8 cellular contexts compared by ENCODE assay signal in genomic region chr14:35403085-35403396, GRCh38. TPM values are rescaled to one million over a fixed set of nuclear protein-coding genes. Genes with fewer than 3 reads are reported as not detected.
DNase-seq lines count a peak whose midpoint lies in the region; FAIRE-seq and TF ChIP-seq lines count a peak whose summit lies in the region.

No MANE protein-coding gene starts in this region.

- peak overlapping the region; percentile 99 for H3K4me3 Mint-ChIP-seq in activated T-cell treated with anti-CD3 and anti-CD28 coated beads, Interleukin-2, amount 50 U/mL, for 24 hours
- H3K4me3 Mint-ChIP-seq in progenitor cell of endocrine pancreas (ENCODE audit: low read depth), result peak overlapping the region; percentile 81

- H3K36me3 Mint-ChIP-seq in activated T-cell treated with anti-CD3 and anti-CD28 coated beads, Interleukin-2, amount 50 U/mL, for 24 hours (ENCODE audit: low read depth), result peaks cover 53% of the 10 kb centered on the region
- H3K36me3 Mint-ChIP-seq in progenitor cell of endocrine pancreas (ENCODE audit: insufficient read depth), result peaks cover 16% of the 10 kb centered on the region

- peak overlapping the region; percentile 76 for H3K9ac ChIP-seq in HUES6 (ENCODE audit: low read length)

- H3K4me1 Mint-ChIP-seq in activated T-cell treated with anti-CD3 and anti-CD28 coated beads, Interleukin-2, amount 50 U/mL, for 24 hours (ENCODE audit: low read depth), result peaks cover 68% of the 10 kb centered on the region
- peaks cover 27% of the 10 kb centered on the region for H3K4me1 Mint-ChIP-seq in progenitor cell of endocrine pancreas (ENCODE audit: low read depth)

- in situ Hi-C loops in KBM-7 (cut with MboI; ENCODE audit: low pct_unique_long_range_greater_than_20kb, low sequenced_read_pairs), result loop anchor here (25.0 kb wide), 2 partner anchors 166 to 741 kb away; no protein-coding TSS in a partner anchor

- H3K27ac ChIP-seq in HUES6 (ENCODE audit: low read depth, low read length), result peak overlapping the region; percentile 30; the same call in 1 of the 2 replicates

- peaks cover 38% of the 10 kb centered on the region for H3K36me3 ChIP-seq in HUES6 (ENCODE audit: control insufficient read depth, insufficient read depth, low read length)

- H3K27me3 Mint-ChIP-seq in activated T-cell treated with anti-CD3 and anti-CD28 coated beads, Interleukin-2, amount 50 U/mL, for 24 hours, result no peaks in the 10 kb centered on the region
- H3K27me3 Mint-ChIP-seq in progenitor cell of endocrine pancreas, result no peaks in the 10 kb centered on the region

- no peaks in the 10 kb centered on the region for H3K9me3 Mint-ChIP-seq in activated T-cell treated with anti-CD3 and anti-CD28 coated beads, Interleukin-2, amount 50 U/mL, for 24 hours
- H3K9me3 Mint-ChIP-seq in progenitor cell of endocrine pancreas (ENCODE audit: low read depth), result no peaks in the 10 kb centered on the region

- TF ChIP-seq CTCF in progenitor cell of endocrine pancreas (IDR thresholded peaks at IDR 0.05; ENCODE audit: unreplicated experiment), result no peak

- no peak for FAIRE-seq in GM19239 (lab: Jason Lieb, UNC)

- DNase-seq in activated T-cell treated with anti-CD3 and anti-CD28 coated beads, Interleukin-2, amount 50 U/mL, for 24 hours, result peak; percentile 74
- peak; percentile 26 for DNase-seq in fibroblast of peridontal ligament (ENCODE audit: extremely low read depth)
- no peak for DNase-seq in progenitor cell of endocrine pancreas (ENCODE audit: low spot score, unreplicated experiment)
- DNase-seq in KBM-7, result no peak
- DNase-seq in NCI-H1417 (lab: John Stamatoyannopoulos, UW), result no peak
- no peak for DNase-seq in GM19239 (ENCODE audit: insufficient read length, low spot score)
- no peak for DNase-seq in posterior vena cava (ENCODE audit: low spot score)

- H3K27ac Mint-ChIP-seq in activated T-cell treated with anti-CD3 and anti-CD28 coated beads, Interleukin-2, amount 50 U/mL, for 24 hours, result peak overlapping the region; percentile 100
- peak overlapping the region; percentile 94 for H3K27ac Mint-ChIP-seq in progenitor cell of endocrine pancreas

- intact Hi-C loops in posterior vena cava (cut with DNase I), result loop anchor here (5.0 to 10.0 kb wide), 3 partner anchors 66 to 358 kb away; partner anchors contain the start of genes PSMA6 (in 2 of the 2) and FAM177A1 (in 1 of the 2)

- peaks cover 42% of the 10 kb centered on the region for H3K4me1 ChIP-seq in HUES6 (ENCODE audit: control insufficient read depth, insufficient read depth, low read length)

- H3K4me3 ChIP-seq in HUES6 (ENCODE audit: low read depth, low read length), result peak overlapping the region; percentile 98

- no peaks in the 10 kb centered on the region for H3K9me3 ChIP-seq in HUES6 (ENCODE audit: control insufficient read depth, insufficient read depth, low read depth, low read length)

- H3K27me3 ChIP-seq in HUES6 (ENCODE audit: control insufficient read depth, insufficient read depth, low read length), result no peaks in the 10 kb centered on the region

RNA-seq across cellular contexts. Expression of gene NFKBIA, which starts 1.5 kb away (rescaled TPM):
- total RNA-seq in progenitor cell of endocrine pancreas (31.8 and 35.7 TPM in 2 replicates), posterior vena cava (100 to 1,000 TPM in 1 of 2 donors, 10 to 100 TPM in 1; 87.1 to 127 TPM)

Comparison
In these comparisons a context has a peak if more than half of its experiments do, and no peak if none do; other contexts are left out.
1. DNase-seq: peak in activated T-cell treated with anti-CD3 and anti-CD28 coated beads, Interleukin-2, amount 50 U/mL, for 24 hours (single experiment) and fibroblast of peridontal ligament (single experiment); none in progenitor cell of endocrine pancreas (single experiment), KBM-7 (single experiment), NCI-H1417 (0 of 3), GM19239 (single experiment) and posterior vena cava (single experiment).